Comparison of ENCODE assay signal across 2 cellular contexts in genomic region chr9:115216873-115217272, GRCh38.
TF ChIP-seq lines count a peak whose summit lies in the region.

No MANE protein-coding gene starts in this region.

TF ChIP-seq in IMR-90, 13 proteins besides CTCF, POLR2A, EP300 and RAD21:
- TF ChIP-seq BHLHE40 (IDR thresholded peaks at IDR 0.05; ENCODE audit: low read depth, low read length) (no peak), RFX5 (IDR thresholded peaks at IDR 0.05; ENCODE audit: low read depth, low read length) (no peak), USF2 (IDR thresholded peaks at IDR 0.05; ENCODE audit: low read depth, low read length) (no peak), MAFK (IDR thresholded peaks at IDR 0.05; ENCODE audit: low read depth, low read length) (no peak), RCOR1 (IDR thresholded peaks at IDR 0.05; ENCODE audit: insufficient replicate concordance, low read length) (no peak), ELK1 (IDR thresholded peaks at IDR 0.05; ENCODE audit: borderline replicate concordance, low read depth, low read length) (no peak), MXI1 (IDR thresholded peaks at IDR 0.05; ENCODE audit: borderline replicate concordance, low read depth, low read length) (no peak)

TF ChIP-seq in GM12878, 131 proteins besides CTCF, POLR2A, EP300 and RAD21:
- TF ChIP-seq ZBTB33 (IDR thresholded peaks at IDR 0.05), result no peak
- TF ChIP-seq ZNF207 (IDR thresholded peaks at IDR 0.05; ENCODE audit: borderline replicate concordance), result no peak
- no peak for TF ChIP-seq FOXK2 (IDR thresholded peaks at IDR 0.05)
- 0 out of 2 replicates have a peak, but pooled peaks have one; percentile 14 for TF ChIP-seq RUNX3 (IDR thresholded peaks at IDR 0.05; ENCODE audit: low read length)
- no peak for TF ChIP-seq BHLHE40 (IDR thresholded peaks at IDR 0.05; ENCODE audit: borderline replicate concordance in 1 of 2, low read depth in 2 of 2, low read length in 1 of 2)
- no peak for TF ChIP-seq SIX5 (IDR thresholded peaks at IDR 0.05; ENCODE audit: low read depth, low read length, severe bottlenecking)
- 0 out of 2 replicates have a peak, but pooled peaks have one; percentile 12 for TF ChIP-seq SPI1 (IDR thresholded peaks at IDR 0.05; ENCODE audit: borderline replicate concordance, insufficient read depth, low read depth, low read length)
